24 cellular contexts compared by ENCODE assay signal in genomic region chr11:110901441-110901840, GRCh38.
"Had no signal": no experiment of that assay in that cellular context is flagged by ENCODE, and none has a peak within 500 bp of the region (broad histone marks: within the 10 kb centered on the region; RNA-seq: fewer than 3 reads in every experiment).

No MANE protein-coding gene starts in this region.

- H3K9ac ChIP-seq: neural progenitor cell, parathyroid adenoma had no signal

- H3K4me3 ChIP-seq: colonic mucosa, gastrocnemius medialis, heart right ventricle, lower lobe of right lung, neural progenitor cell, sigmoid colon, skin epidermis, spleen, thoracic aorta, tibial nerve, upper lobe of left lung had no signal

- H3K27ac ChIP-seq: colonic mucosa, epithelial cell of prostate, gastrocnemius medialis, heart right ventricle, lower lobe of right lung, neural progenitor cell, parathyroid adenoma, sigmoid colon, skin epidermis, spleen, thoracic aorta, tibial nerve, upper lobe of left lung had no signal

- H3K4me1 ChIP-seq: colonic mucosa, heart right ventricle, lower lobe of right lung, neural progenitor cell, parathyroid adenoma, sigmoid colon, spleen, upper lobe of left lung had no signal

- H3K27me3 ChIP-seq: colonic mucosa, gastrocnemius medialis, neural progenitor cell, sigmoid colon, spleen, tibial nerve, upper lobe of left lung had no signal

- H2AFZ ChIP-seq: neural progenitor cell, parathyroid adenoma had no signal

- H3K4me2 ChIP-seq: neural progenitor cell had no signal

- ATAC-seq: esophagus mucosa; gastrocnemius medialis; heart right ventricle; left ventricle myocardium superior; lower lobe of right lung; naive thymus-derived CD4-positive, alpha-beta T cell; right cardiac atrium; stimulated activated naive B cell treated with anti-CD40 and anti-IgM and Interleukin-4, amounts not matched to agents 10 μg/mL and 1 μg/mL and 100 μg/mL, for 72 hours had no signal

- H3K79me2 ChIP-seq: parathyroid adenoma had no signal

- H3K9me3 ChIP-seq: colonic mucosa, gastrocnemius medialis, heart right ventricle, lower lobe of right lung, sigmoid colon, spleen, thoracic aorta, tibial nerve, upper lobe of left lung had no signal

- H3K36me3 ChIP-seq: colonic mucosa, gastrocnemius medialis, heart right ventricle, lower lobe of right lung, neural progenitor cell, sigmoid colon, spleen, thoracic aorta, tibial nerve, upper lobe of left lung had no signal

- DNase-seq: colonic mucosa; effector CD8-positive, alpha-beta T cell; endodermal cell; foreskin fibroblast; gastrocnemius medialis; heart right ventricle; hippocampal formation; islet precursor cell; kidney glomerular epithelial cell; left ventricle myocardium superior; lower lobe of right lung; naive thymus-derived CD4-positive, alpha-beta T cell; right cardiac atrium; sigmoid colon; spleen; stimulated activated naive B cell treated with anti-CD40 and anti-IgM and Interleukin-4, amounts not matched to agents 10 μg/mL and 1 μg/mL and 100 μg/mL, for 72 hours; upper lobe of left lung had no signal
